Comparison of ENCODE assay signal across 17 cellular contexts in genomic region chrX:16977771-16978170, GRCh38. TPM values are rescaled to one million over a fixed set of nuclear protein-coding genes. Genes with fewer than 3 reads are reported as not detected.
A peak's percentile ranks its signal among the peaks of the same experiment; 100 is the strongest.
DNase-seq lines count a peak whose midpoint lies in the region; ATAC-seq and TF ChIP-seq lines count a peak whose summit lies in the region.
"Had no signal": no experiment of that assay in that cellular context is flagged by ENCODE, and none has a peak within 500 bp of the region (broad histone marks: within the 10 kb centered on the region; RNA-seq: fewer than 3 reads in every experiment).

No MANE protein-coding gene starts in this region.

- H2BK12ac ChIP-seq in mesenchymal stem cell (ENCODE audit: low read length in 2 of 2): no peak overlapping the region

- in situ Hi-C loops in SK-MEL-5 (cut with HindIII; ENCODE audit: low pct_unique_long_range_greater_than_20kb, low sequenced_read_pairs): no loop called here

- H2BK5ac ChIP-seq in mesenchymal stem cell (ENCODE audit: low read depth, low read length, poor library complexity, severe bottlenecking): no peak overlapping the region

- TF ChIP-seq EP300 in sigmoid colon (IDR thresholded peaks at IDR 0.05): no peak

- H3K79me1 ChIP-seq in mesenchymal stem cell (replicated peaks; ENCODE audit: low read length, poor library complexity, severe bottlenecking): no peaks in the 10 kb centered on the region

- no peak overlapping the region for H3K4me2 ChIP-seq in mesenchymal stem cell (ENCODE audit: low read length, poor library complexity, severe bottlenecking)
- H3K4me2 ChIP-seq: BLaER1 had no signal

- H3K36me3 ChIP-seq in sigmoid colon: no peaks in the 10 kb centered on the region
- no peaks in the 10 kb centered on the region for H3K36me3 ChIP-seq in CD8-positive, alpha-beta T cell (ENCODE audit: insufficient read depth, low read length)
- no peaks in the 10 kb centered on the region for H3K36me3 ChIP-seq in mesenchymal stem cell (ENCODE audit: control insufficient read depth in 1 of 2, insufficient read depth in 2 of 2, low read depth in 1 of 2, low read length in 2 of 2)
- H3K36me3 ChIP-seq: BLaER1, HAP-1 had no signal

- H3K14ac ChIP-seq in mesenchymal stem cell (ENCODE audit: low read length in 2 of 2): no peak overlapping the region

- H2AK5ac ChIP-seq in mesenchymal stem cell (ENCODE audit: low read length, severe bottlenecking): no peak overlapping the region

- H3K4me1 ChIP-seq in sigmoid colon (peaks cover 0 to 10% (median 7%) of the 10 kb centered on the region in 4 donors), mesenchymal stem cell (ENCODE audit: control insufficient read depth, insufficient read depth, low read depth, low read length) (no peaks in the 10 kb centered on the region)
- H3K4me1 ChIP-seq in CD8-positive, alpha-beta T cell (ENCODE audit: insufficient read depth, low read length): no peaks in the 10 kb centered on the region
- H3K4me1 ChIP-seq: BLaER1 had no signal

- H3K4me3 Mint-ChIP-seq in CD8-positive, alpha-beta T cell: no peak overlapping the region
- H3K4me3 Mint-ChIP-seq: CD8-positive, alpha-beta memory T cell had no signal

- H3K4ac ChIP-seq in mesenchymal stem cell (ENCODE audit: low read depth in 1 of 2, low read length in 2 of 2): no peak overlapping the region

- peaks cover 6% of the 10 kb centered on the region for H3K27me3 Mint-ChIP-seq in CD8-positive, alpha-beta T cell (ENCODE audit: low read depth)

- peak; percentile 34 for DNase-seq in DMS 273 (lab: John Stamatoyannopoulos, UW; ENCODE audit: unreplicated experiment)
- DNase-seq in DMS 273 treated with DMSO at 0.1 percent for 48 hours (lab: John Stamatoyannopoulos, UW): no peak
- peak; percentile 50 for DNase-seq in SK-MEL-5 (ENCODE audit: low read depth, low spot score)
- DNase-seq in foreskin melanocyte: peak; percentile 63
- DNase-seq in sigmoid colon: no peak
- DNase-seq in SKM-1 treated with dmso at 0.1 percent for 144 hours (lab: John Stamatoyannopoulos, UW; ENCODE audit: unreplicated experiment): no peak
- no peak for DNase-seq in CD8-positive, alpha-beta T cell
- DNase-seq in mesenchymal stem cell: no peak
- DNase-seq: CD8-positive, alpha-beta memory T cell; COR-L47; DMS153; DMS79; GDM1; GM23248 had no signal

- POLR2A ChIA-PET in CD8-positive, alpha-beta T cell (lab: Charles Lee): no interaction called here

- ATAC-seq in CD8-positive, alpha-beta T cell: no peak

- H3K9ac ChIP-seq in mesenchymal stem cell (ENCODE audit: low read length): no peak overlapping the region
- H3K9ac ChIP-seq: BLaER1, GM23248 had no signal

- no peak overlapping the region for H2AFZ ChIP-seq in mesenchymal stem cell (ENCODE audit: low read depth, low read length)
- H2AFZ ChIP-seq: GM23248 had no signal

- peak overlapping the region in 3 of 4 donors; percentile 5 to 52 (median 12) for H3K27ac ChIP-seq in sigmoid colon
- H3K27ac ChIP-seq in CD8-positive, alpha-beta T cell (ENCODE audit: low read depth, low read length): no peak overlapping the region
- no peak overlapping the region for H3K27ac ChIP-seq in mesenchymal stem cell (ENCODE audit: low read length, poor library complexity, severe bottlenecking)
- H3K27ac ChIP-seq: 22Rv1, BLaER1, GM23248 had no signal

- no peaks in the 10 kb centered on the region for H3K36me3 Mint-ChIP-seq in CD8-positive, alpha-beta T cell
- H3K36me3 Mint-ChIP-seq: CD8-positive, alpha-beta memory T cell had no signal

- H3K4me1 Mint-ChIP-seq in CD8-positive, alpha-beta T cell (ENCODE audit: low read depth): no peaks in the 10 kb centered on the region
- H3K4me1 Mint-ChIP-seq: CD8-positive, alpha-beta memory T cell had no signal

- H3K23ac ChIP-seq in mesenchymal stem cell (ENCODE audit: low read length in 2 of 2): no peak overlapping the region

- TF ChIP-seq CTCF in sigmoid colon (IDR thresholded peaks at IDR 0.05): no peak
- TF ChIP-seq CTCF in CD8-positive, alpha-beta T cell (IDR thresholded peaks at IDR 0.05): no peak

- H2BK120ac ChIP-seq in mesenchymal stem cell (ENCODE audit: low read depth, low read length): no peak overlapping the region

- H2BK15ac ChIP-seq in mesenchymal stem cell (ENCODE audit: low read depth, poor library complexity, severe bottlenecking): no peak overlapping the region

- H3K27ac Mint-ChIP-seq in CD8-positive, alpha-beta T cell: no peak overlapping the region
- H3K27ac Mint-ChIP-seq: CD8-positive, alpha-beta memory T cell had no signal

- no peaks in the 10 kb centered on the region for H3K9me3 Mint-ChIP-seq in CD8-positive, alpha-beta T cell

- no peak for TF ChIP-seq POLR2A in sigmoid colon (IDR thresholded peaks at IDR 0.05)

- CTCF ChIA-PET in CD8-positive, alpha-beta T cell (lab: Charles Lee): no interaction called here

- intact Hi-C loops in sigmoid colon (cut with DNase I): no loop called here
- intact Hi-C loops in CD8-positive, alpha-beta T cell (cut with DNase I, micrococcal nuclease): no loop called here

- H3K18ac ChIP-seq in mesenchymal stem cell (ENCODE audit: low read depth in 1 of 2, low read length in 2 of 2): no peak overlapping the region

- no peak overlapping the region for H4K91ac ChIP-seq in mesenchymal stem cell (ENCODE audit: low read length)

- H4K8ac ChIP-seq in mesenchymal stem cell (ENCODE audit: low read length): no peak overlapping the region

- H3K27me3 ChIP-seq in sigmoid colon: no peaks in the 10 kb centered on the region
- H3K27me3 ChIP-seq in CD8-positive, alpha-beta T cell (ENCODE audit: insufficient read depth, low read length): no peaks in the 10 kb centered on the region
- peaks cover 0 to 13% of the 10 kb centered on the region in 2 experiments for H3K27me3 ChIP-seq in mesenchymal stem cell (ENCODE audit: control insufficient read depth in 1 of 2, insufficient read depth in 1 of 2, low read length in 2 of 2)

- H3K9me3 ChIP-seq in sigmoid colon: no peaks in the 10 kb centered on the region
- no peaks in the 10 kb centered on the region for H3K9me3 ChIP-seq in CD8-positive, alpha-beta T cell (ENCODE audit: low read length)
- H3K9me3 ChIP-seq in mesenchymal stem cell (ENCODE audit: control insufficient read depth, low read length): no peaks in the 10 kb centered on the region
- H3K9me3 ChIP-seq: HAP-1 had no signal

- H3K4me3 ChIP-seq in sigmoid colon: no peak overlapping the region
- H3K4me3 ChIP-seq in CD8-positive, alpha-beta T cell (ENCODE audit: low read depth, low read length): no peak overlapping the region
- H3K4me3 ChIP-seq in mesenchymal stem cell (ENCODE audit: insufficient read depth in 1 of 2, low read depth in 1 of 2, low read length in 2 of 2): no peak overlapping the region
- H3K4me3 ChIP-seq: BLaER1, GM23248, HAP-1 had no signal

RNA-seq across cellular contexts. Expression of gene REPS2, which starts 31.3 kb away (rescaled TPM):
- total RNA-seq in SK-MEL-5 (2014; rRNA removed; shearing (Covaris generic)): 1.1 and 1.6 TPM in 2 replicates
- 0.43 and 2.5 TPM in 2 replicates for polyA plus RNA-seq in SK-MEL-5 (2015; cell fraction: cytosol; rRNA removed)
- 0.07 and 0.33 TPM in 2 replicates for polyA plus RNA-seq in SK-MEL-5 (2015; cell fraction: nucleus; rRNA removed)
- 10 to 100 TPM in 1 of 4 donors, 1 to 10 TPM in 3; 3.9 to 10.9 (median 5.5) TPM for total RNA-seq in sigmoid colon
- polyA plus RNA-seq in sigmoid colon: 10 to 100 TPM in 1 of 3 donors, 1 to 10 TPM in 2; 2.4 to 10.2 (median 9.2) TPM
- under 1 TPM in 1 of 2 experiments, not detected in 1; 0.11 TPM for total RNA-seq in CD8-positive, alpha-beta T cell
- 0.03 TPM for polyA plus RNA-seq in mesenchymal stem cell (2013, experiment 1 of 2)
- polyA plus RNA-seq in mesenchymal stem cell (2013, experiment 2 of 2): 0.05 TPM

Comparison
In these comparisons a context has a peak if more than half of its experiments do, and no peak if none do; other contexts are left out.
1. DNase-seq: peak in DMS 273 (single experiment), SK-MEL-5 (single experiment) and foreskin melanocyte (single experiment); none in DMS 273 treated with DMSO at 0.1 percent for 48 hours (single experiment), sigmoid colon (single experiment), SKM-1 treated with dmso at 0.1 percent for 144 hours (single experiment), CD8-positive, alpha-beta T cell (0 of 7) and mesenchymal stem cell (single experiment).
2. H3K27ac ChIP-seq: peak in sigmoid colon (3 of 4); none in CD8-positive, alpha-beta T cell (single experiment) and mesenchymal stem cell (single experiment).